ENCODE assay signal across 1 cellular context in genomic region chr1:87149166-87150065, GRCh38.
A peak's percentile ranks its signal among the peaks of the same experiment; 100 is the strongest.
TF ChIP-seq lines count a peak whose summit lies in the region.

No MANE protein-coding gene starts in this region.

TF ChIP-seq in H1, 55 proteins besides CTCF, POLR2A, EP300 and RAD21 (continued from another document):
- TF ChIP-seq EZH2 (IDR thresholded peaks at IDR 0.05; ENCODE audit: low read depth, low read length, severe bottlenecking): peak; percentile 31
- no peak for TF ChIP-seq ATF2 (IDR thresholded peaks at IDR 0.05; ENCODE audit: low read length)
- no peak for TF ChIP-seq CHD7 (IDR thresholded peaks at IDR 0.05; ENCODE audit: insufficient replicate concordance, low read length)
- TF ChIP-seq TBP (IDR thresholded peaks at IDR 0.05; ENCODE audit: low read depth, low read length): no peak
- TF ChIP-seq NANOG (IDR thresholded peaks at IDR 0.05; ENCODE audit: insufficient read depth, low read depth, low read length, poor library complexity, severe bottlenecking): peak; percentile 37
- TF ChIP-seq TEAD4 (IDR thresholded peaks at IDR 0.05; ENCODE audit: low read depth, low read length): 0 out of 2 replicates have a peak, but pooled peaks have one; percentile 20
- no peak for TF ChIP-seq POLR2AphosphoS5 (IDR thresholded peaks at IDR 0.05; ENCODE audit: low read depth, low read length)
- TF ChIP-seq CBX5 (IDR thresholded peaks at IDR 0.05; ENCODE audit: low read depth, low read length): no peak
- TF ChIP-seq RBBP5 (IDR thresholded peaks at IDR 0.05; ENCODE audit: borderline replicate concordance, low read depth, low read length): no peak
- no peak for TF ChIP-seq E2F6 (IDR thresholded peaks at IDR 0.05)
- TF ChIP-seq POU5F1 (IDR thresholded peaks at IDR 0.05; ENCODE audit: low read depth, low read length): no peak
- TF ChIP-seq GABPA (IDR thresholded peaks at IDR 0.05; ENCODE audit: borderline replicate concordance, insufficient read depth, low read length): no peak
- TF ChIP-seq CEBPB (IDR thresholded peaks at IDR 0.05; ENCODE audit: low read depth, low read length): no peak
- no peak for TF ChIP-seq YY1 (IDR thresholded peaks at IDR 0.05; ENCODE audit: low read depth, low read length)
- no peak for TF ChIP-seq CTBP2 (IDR thresholded peaks at IDR 0.05; ENCODE audit: borderline replicate concordance, insufficient read depth, insufficient read length, low read length)
- no peak for TF ChIP-seq NRF1 (IDR thresholded peaks at IDR 0.05; ENCODE audit: low read depth, low read length)
- TF ChIP-seq ATF3 (IDR thresholded peaks at IDR 0.05; ENCODE audit: insufficient read depth, low read depth, low read length): no peak
- TF ChIP-seq KDM1A (IDR thresholded peaks at IDR 0.05; ENCODE audit: borderline replicate concordance, low read length): peak; percentile 80; the same call in 1 of the 2 replicates
- no peak for TF ChIP-seq ASH2L (IDR thresholded peaks at IDR 0.05; ENCODE audit: low read length)
- TF ChIP-seq RNF2 (IDR thresholded peaks at IDR 0.05; ENCODE audit: borderline replicate concordance, low read depth, low read length, missing control alignments, poor library complexity, severe bottlenecking): no peak
- TF ChIP-seq SIX5 (IDR thresholded peaks at IDR 0.05; ENCODE audit: low read depth, low read length): no peak
- no peak for TF ChIP-seq BACH1 (IDR thresholded peaks at IDR 0.05; ENCODE audit: low read length)
